25 cellular contexts compared by ENCODE assay signal in genomic region chr12:67658486-67658885, GRCh38. TPM values are rescaled to one million over a fixed set of nuclear protein-coding genes. Genes with fewer than 3 reads are reported as not detected.
A peak's percentile ranks its signal among the peaks of the same experiment; 100 is the strongest.
DNase-seq lines count a peak whose midpoint lies in the region; ATAC-seq and TF ChIP-seq lines count a peak whose summit lies in the region.
"Had no signal": no experiment of that assay in that cellular context is flagged by ENCODE, and none has a peak within 500 bp of the region (broad histone marks: within the 10 kb centered on the region; RNA-seq: fewer than 3 reads in every experiment).

No MANE protein-coding gene starts in this region.

- H3K27me3 ChIP-seq in heart left ventricle (no peaks in the 10 kb centered on the region), muscle layer of duodenum (ENCODE audit: low read depth, low read length) (no peaks in the 10 kb centered on the region), stomach (no peaks in the 10 kb centered on the region)

- H3K4me3 ChIP-seq in heart left ventricle (no peak overlapping the region), muscle layer of duodenum (ENCODE audit: low read depth in 1 of 2, low read length in 2 of 2) (no peak overlapping the region), stomach (no peak overlapping the region)
- H3K4me3 ChIP-seq: GM23248 had no signal

- DNase-seq in Right ventricle myocardium inferior (ENCODE audit: missing footprints) (no peak), cardiac septum (ENCODE audit: low spot score) (no peak), heart left ventricle (no peak), mesothelial cell of epicardium (ENCODE audit: low spot score in 2 of 2, unreplicated experiment in 2 of 2) (no peak), Calu3 (no peak), stomach (no peak)
- DNase-seq: AML-193; C1 segment of cervical spinal cord; CD8-positive, alpha-beta T cell; DMS53; GM23248; H9; KG1; NCI-H1092 treated with DMSO at 0.1 percent for 48 hours; NCI-H1436 treated with DMSO at 0.1 percent for 48 hours; NCI-H1930; NCI-H345; NCI-H524; NCI-H774; NK-92 treated with Interleukin-12 subunit alpha and Interleukin-12 subunit beta, amount 100 ng/mL, for 24 hours had no signal

- H3K4me3 Mint-ChIP-seq in mesothelial cell of epicardium (no peak overlapping the region), Calu3 (ENCODE audit: low read depth, unreplicated experiment) (no peak overlapping the region)
- H3K4me3 Mint-ChIP-seq: H9 had no signal

- no peaks in the 10 kb centered on the region for H3K9me3 ChIP-seq in heart left ventricle
- no peaks in the 10 kb centered on the region for H3K9me3 ChIP-seq in muscle layer of duodenum (ENCODE audit: control insufficient read depth in 1 of 2, low read length in 2 of 2)
- H3K9me3 ChIP-seq in stomach, result no peaks in the 10 kb centered on the region

- BruUV-seq in Calu3 (replicated peaks; lab: Mats Ljungman, UMichigan), result no TSS peak

- TF ChIP-seq CTCF in heart left ventricle (IDR thresholded peaks at IDR 0.05) (no peak), mesothelial cell of epicardium (IDR thresholded peaks at IDR 0.05; ENCODE audit: unreplicated experiment) (no peak), Calu3 (IDR thresholded peaks at IDR 0.05; ENCODE audit: unreplicated experiment) (no peak), stomach (IDR thresholded peaks at IDR 0.05) (no peak)

- CTCF ChIA-PET in Calu3 (lab: Charles Lee), result no interaction called here

- intact Hi-C loops in Right ventricle myocardium inferior (cut with DNase I), result no loop called here
- intact Hi-C loops in cardiac septum (cut with DNase I), result no loop called here
- intact Hi-C loops in heart left ventricle (cut with DNase I), result loop anchor here in 4 of 10 donors (10.0 kb wide), 5 partner anchors 56 to 304 kb away; no protein-coding TSS in a partner anchor
- intact Hi-C loops in Calu3 (cut with micrococcal nuclease; ENCODE audit: unreplicated experiment), result no loop called here
- intact Hi-C loops in stomach (cut with DNase I; ENCODE audit: low total_unique reads), result no loop called here

- 59 to 63% (median 61%) methylated on average over 8 of the region's 8 CpGs for WGBS in heart left ventricle, 4 donors
- 87 to 94% (median 89%) methylated on average over 8 of the region's 8 CpGs for WGBS in stomach, 5 donors

- H3K36me3 ChIP-seq in heart left ventricle, result peaks cover 0 to 74% (median 37%) of the 10 kb centered on the region in 9 donors
- H3K36me3 ChIP-seq in muscle layer of duodenum (ENCODE audit: control insufficient read depth in 1 of 2, insufficient read depth in 2 of 2, low read length in 2 of 2), result peaks cover 16 to 25% of the 10 kb centered on the region in 2 donors
- peaks cover 21 to 34% (median 28%) of the 10 kb centered on the region in 4 donors for H3K36me3 ChIP-seq in stomach

- peaks cover 30% of the 10 kb centered on the region for H3K4me1 Mint-ChIP-seq in mesothelial cell of epicardium
- H3K4me1 Mint-ChIP-seq in Calu3 (ENCODE audit: low read depth, unreplicated experiment), result peaks cover 56% of the 10 kb centered on the region

- TF ChIP-seq EP300 in stomach (IDR thresholded peaks at IDR 0.05), result no peak

- H3K27ac Mint-ChIP-seq in mesothelial cell of epicardium (no peak overlapping the region), Calu3 (ENCODE audit: unreplicated experiment) (no peak overlapping the region)

- H3K27me3 Mint-ChIP-seq in mesothelial cell of epicardium (ENCODE audit: low read depth) (no peaks in the 10 kb centered on the region), Calu3 (ENCODE audit: unreplicated experiment) (no peaks in the 10 kb centered on the region)

- TF ChIP-seq POLR2A in heart left ventricle (IDR thresholded peaks at IDR 0.05) (no peak), stomach (IDR thresholded peaks at IDR 0.05) (no peak)

- H3K36me3 Mint-ChIP-seq in mesothelial cell of epicardium, result peaks cover 47% of the 10 kb centered on the region
- H3K36me3 Mint-ChIP-seq in Calu3 (ENCODE audit: insufficient read depth, unreplicated experiment), result peaks cover 36% of the 10 kb centered on the region

- H3K27ac ChIP-seq in heart left ventricle (peak overlapping the region in 10 of 12 donors; percentile 22 to 76 (median 47)), muscle layer of duodenum (ENCODE audit: low read length) (peak overlapping the region; percentile 72), stomach (no peak overlapping the region)
- H3K27ac ChIP-seq: GM23248, HL-60, RWPE1 had no signal

- H3K9me3 Mint-ChIP-seq in mesothelial cell of epicardium, result no peaks in the 10 kb centered on the region
- H3K9me3 Mint-ChIP-seq in Calu3 (ENCODE audit: low read depth, unreplicated experiment), result no peaks in the 10 kb centered on the region
- H3K9me3 Mint-ChIP-seq: CD8-positive, alpha-beta T cell; H9 had no signal

- H3K4me1 ChIP-seq in heart left ventricle, result peaks cover 2 to 97% (median 80%) of the 10 kb centered on the region in 12 donors
- H3K4me1 ChIP-seq in muscle layer of duodenum (ENCODE audit: control insufficient read depth in 1 of 2, insufficient read depth in 2 of 2, low read length in 2 of 2), result peaks cover 0 to 69% of the 10 kb centered on the region in 2 donors
- H3K4me1 ChIP-seq in stomach, result peaks cover 2 to 79% (median 43%) of the 10 kb centered on the region in 4 donors

- peak; percentile 29 for ATAC-seq in Right ventricle myocardium inferior
- ATAC-seq in heart left ventricle, result peak in 3 of 4 donors; percentile 39 to 47 (median 42)
- ATAC-seq in HG02973 (IDR thresholded peaks at IDR 0.05; ENCODE audit: unreplicated experiment), result no peak
- ATAC-seq: CD8-positive, alpha-beta T cell; HepG2 had no signal

RNA-seq across cellular contexts. Expression of gene DYRK2, which starts 9.9 kb away (rescaled TPM):
- 51.2 TPM for total RNA-seq in Right ventricle myocardium inferior
- total RNA-seq in cardiac septum, result 56.0 TPM
- total RNA-seq in heart left ventricle, result 10 to 100 TPM; 30.5 to 62.9 (median 37.9) TPM
- polyA plus RNA-seq in heart left ventricle, result 10 to 100 TPM in 1 of 2 donors, 1 to 10 TPM in 1; 7.8 to 24.4 TPM
- total RNA-seq in mesothelial cell of epicardium, result 53.7 to 54.6 TPM (median 53.7 TPM) in 3 replicates
- 62.3 and 74.6 TPM in 2 replicates for total RNA-seq in Calu3 (2022)
- total RNA-seq in stomach, result 10 to 100 TPM; 13.4 to 43.9 (median 27.1) TPM
- 1 to 10 TPM; 3.3 to 8.9 (median 3.5) TPM for polyA plus RNA-seq in stomach

Comparison
In these comparisons a context has a peak if more than half of its experiments do, and no peak if none do; other contexts are left out.
1. H3K27ac ChIP-seq: peak in heart left ventricle (10 of 12) and muscle layer of duodenum (single experiment); none in stomach (0 of 5).